ENCODE assay signal across 8 cellular contexts in the genomic region with DNA sequence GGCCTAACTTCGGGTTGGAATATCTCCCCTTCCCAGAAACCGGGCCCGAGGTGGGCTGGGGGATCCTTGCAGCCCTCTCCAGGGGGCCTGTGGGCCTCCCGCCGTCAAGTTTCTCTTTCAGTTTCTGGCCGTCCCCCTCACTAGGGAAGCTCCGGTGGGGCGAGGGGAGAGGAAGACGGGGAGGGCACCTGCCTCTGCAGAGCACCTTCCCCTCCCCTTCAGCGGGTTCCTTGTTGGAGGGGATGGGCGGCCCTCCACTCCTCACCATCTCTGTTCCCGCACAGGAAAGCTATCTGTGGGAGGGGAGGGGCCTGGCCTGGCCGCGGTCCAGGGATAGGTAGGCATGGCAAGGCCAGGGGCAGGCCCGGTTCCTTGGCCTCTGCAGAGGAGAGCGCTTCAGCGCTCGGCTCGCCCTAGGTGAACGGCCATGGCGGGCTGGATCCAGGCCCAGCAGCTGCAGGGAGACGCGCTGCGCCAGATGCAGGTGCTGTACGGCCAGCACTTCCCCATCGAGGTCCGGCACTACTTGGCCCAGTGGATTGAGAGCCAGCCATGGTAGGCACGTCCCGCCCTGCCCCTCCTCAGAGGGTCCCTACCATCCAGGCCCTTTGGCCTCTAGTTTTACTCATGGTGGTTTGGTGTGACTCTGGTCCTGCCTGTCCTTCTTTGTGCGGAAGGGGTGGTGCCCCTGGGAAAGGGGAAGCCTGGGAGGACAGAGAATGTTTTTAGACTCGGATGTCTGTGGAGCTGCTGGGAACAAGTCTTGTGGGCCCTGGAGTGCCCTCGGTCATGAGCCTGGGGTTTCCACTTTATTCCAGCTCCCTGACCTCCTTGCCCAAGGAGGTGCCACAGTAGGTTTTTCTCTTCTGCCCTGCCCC. TPM values are rescaled to one million over a fixed set of nuclear protein-coding genes. Genes with fewer than 3 reads are reported as not detected.
A peak's percentile ranks its signal among the peaks of the same experiment; 100 is the strongest.
DNase-seq lines count a peak whose midpoint lies in the region; ATAC-seq and TF ChIP-seq lines count a peak whose summit lies in the region.

No MANE protein-coding gene starts in this region.

- intact Hi-C loops in dendritic cell treated with granulocyte-macrophage colony-stimulating factor and Interleukin-4, amounts not matched to agents 40 ng/mL and 50 ng/mL, for 4 days (cut with micrococcal nuclease): loop anchor here (2.0 to 10.0 kb wide), 2 partner anchors 16 to 264 kb away; partner anchors contain the start of gene NKIRAS2
- intact Hi-C loops in testis (cut with DNase I; ENCODE audit: low total_unique reads): no loop called here
- intact Hi-C loops in PC-3 (cut with micrococcal nuclease): no loop called here

- H3K4me3 Mint-ChIP-seq in WTC11: peak overlapping the region; percentile 54
- peak overlapping the region; percentile 91 for H3K4me3 Mint-ChIP-seq in dendritic cell treated with granulocyte-macrophage colony-stimulating factor and Interleukin-4, amounts not matched to agents 40 ng/mL and 50 ng/mL, for 4 days

- POLR2A ChIA-PET in WTC11 (lab: Charles Lee) (interaction anchor here (0.7 to 1.2 kb wide), 3 partner anchors 12 to 23 kb away, joined by 3 to 4 read pairs (median 3); no protein-coding TSS in a partner anchor), PC-3 (lab: Charles Lee; ENCODE audit: unreplicated experiment) (no interaction called here)

- no TSS peak for BruUV-seq in PC-3 (replicated peaks; lab: Mats Ljungman, UMichigan)

- DNase-seq in NCI-H2029 (lab: John Stamatoyannopoulos, UW) (peak; percentile 78), NCI-H2029 treated with DMSO at 0.1 percent for 48 hours (lab: John Stamatoyannopoulos, UW) (no peak), WTC11 (ENCODE audit: low spot score) (peak; percentile 48), testis (peak; percentile 52), NCI-H1930 (lab: John Stamatoyannopoulos, UW) (no peak), PC-3 (no peak)

- ATAC-seq in WTC11 (peak; percentile 54), PC-3 (no peak)

- 24 to 40% methylated on average over 11 to 27 of the region's 32 CpGs for WGBS in testis, 2 donors

- H3K36me3 ChIP-seq in muscle layer of duodenum (ENCODE audit: control insufficient read depth in 1 of 2, insufficient read depth in 2 of 2, low read length in 2 of 2): peaks cover 0 to 7% of the 10 kb centered on the region in 2 donors
- no peaks in the 10 kb centered on the region for H3K36me3 ChIP-seq in testis (ENCODE audit: low read depth, missing control alignments)
- no peaks in the 10 kb centered on the region for H3K36me3 ChIP-seq in PC-3 (ENCODE audit: low read depth, low read length)

- H3K9ac ChIP-seq in PC-3 (ENCODE audit: low read length): no peak overlapping the region

- H3K4me3 ChIP-seq in muscle layer of duodenum (ENCODE audit: low read depth in 1 of 2, low read length in 2 of 2) (peak overlapping the region; percentile 59 to 69), testis (peak overlapping the region; percentile 65 to 69), PC-3 (ENCODE audit: low read length) (no peak overlapping the region)

- H3K9me2 ChIP-seq in PC-3 (replicated peaks; ENCODE audit: low read length): no peaks in the 10 kb centered on the region

- no peak overlapping the region for H3K27ac ChIP-seq in muscle layer of duodenum (ENCODE audit: low read length)
- H3K27ac ChIP-seq in testis: peak overlapping the region; percentile 77 to 91
- no peak overlapping the region for H3K27ac ChIP-seq in PC-3 (ENCODE audit: low read length)

- no peaks in the 10 kb centered on the region for H3K79me2 ChIP-seq in PC-3 (ENCODE audit: low read length)

- CTCF ChIA-PET in WTC11 (lab: Charles Lee): interaction anchor here (0.8 to 2.6 kb wide), 11 partner anchors 10 to 238 kb away, joined by 3 to 20 read pairs (median 4); partner anchors contain the start of gene KCNH4
- CTCF ChIA-PET in PC-3 (lab: Charles Lee): no interaction called here

- H3K36me3 Mint-ChIP-seq in WTC11: no peaks in the 10 kb centered on the region
- H3K36me3 Mint-ChIP-seq in dendritic cell treated with granulocyte-macrophage colony-stimulating factor and Interleukin-4, amounts not matched to agents 40 ng/mL and 50 ng/mL, for 4 days (ENCODE audit: low read depth): peaks cover 65% of the 10 kb centered on the region

- H3F3A ChIP-seq in PC-3 (ENCODE audit: low read length, unreplicated experiment): no peaks in the 10 kb centered on the region

- TF ChIP-seq POLR2A in testis (IDR thresholded peaks at IDR 0.05): no peak

- H3K4me1 Mint-ChIP-seq in WTC11: peaks cover 16% of the 10 kb centered on the region
- H3K4me1 Mint-ChIP-seq in dendritic cell treated with granulocyte-macrophage colony-stimulating factor and Interleukin-4, amounts not matched to agents 40 ng/mL and 50 ng/mL, for 4 days (ENCODE audit: low read depth): peaks cover 69% of the 10 kb centered on the region

- no peak overlapping the region for H2AFZ ChIP-seq in PC-3 (ENCODE audit: low read length)

- H3K4me1 ChIP-seq in muscle layer of duodenum (ENCODE audit: control insufficient read depth in 1 of 2, insufficient read depth in 2 of 2, low read length in 2 of 2): peaks cover 3 to 31% of the 10 kb centered on the region in 2 donors
- peaks cover 22% of the 10 kb centered on the region for H3K4me1 ChIP-seq in testis
- no peaks in the 10 kb centered on the region for H3K4me1 ChIP-seq in PC-3 (ENCODE audit: insufficient read depth, low read length)

- TF ChIP-seq CTCF in WTC11 (IDR thresholded peaks at IDR 0.05) (no peak), testis (IDR thresholded peaks at IDR 0.05) (no peak), PC-3 (conservative IDR thresholded peaks at IDR 0.05; ENCODE audit: low read depth, low read length) (no peak)

- H3K27me3 ChIP-seq in muscle layer of duodenum (ENCODE audit: low read depth, low read length) (no peaks in the 10 kb centered on the region), testis (no peaks in the 10 kb centered on the region), PC-3 (ENCODE audit: low read length) (no peaks in the 10 kb centered on the region)

- peaks cover 35% of the 10 kb centered on the region for H3K27me3 Mint-ChIP-seq in WTC11 (ENCODE audit: low read depth)
- H3K27me3 Mint-ChIP-seq in dendritic cell treated with granulocyte-macrophage colony-stimulating factor and Interleukin-4, amounts not matched to agents 40 ng/mL and 50 ng/mL, for 4 days: no peaks in the 10 kb centered on the region

- H4K20me1 ChIP-seq in PC-3 (ENCODE audit: low read length): no peaks in the 10 kb centered on the region

- H3K9me3 ChIP-seq in muscle layer of duodenum (ENCODE audit: control insufficient read depth in 1 of 2, low read length in 2 of 2) (no peaks in the 10 kb centered on the region), testis (no peaks in the 10 kb centered on the region), PC-3 (ENCODE audit: low read length) (no peaks in the 10 kb centered on the region)

- H3K27ac Mint-ChIP-seq in WTC11: no peak overlapping the region
- H3K27ac Mint-ChIP-seq in dendritic cell treated with granulocyte-macrophage colony-stimulating factor and Interleukin-4, amounts not matched to agents 40 ng/mL and 50 ng/mL, for 4 days: peak overlapping the region; percentile 93

- H3K9me3 Mint-ChIP-seq in WTC11: no peaks in the 10 kb centered on the region
- no peaks in the 10 kb centered on the region for H3K9me3 Mint-ChIP-seq in dendritic cell treated with granulocyte-macrophage colony-stimulating factor and Interleukin-4, amounts not matched to agents 40 ng/mL and 50 ng/mL, for 4 days

- H3K4me2 ChIP-seq in PC-3 (ENCODE audit: low read length): no peak overlapping the region

TF ChIP-seq in WTC11, 78 proteins besides CTCF, POLR2A, EP300 and RAD21 (continues in another document):
- TF ChIP-seq MLX (CRISPR knock-in tag; IDR thresholded peaks at IDR 0.05): no peak
- no peak for TF ChIP-seq ATF2 (CRISPR knock-in tag; IDR thresholded peaks at IDR 0.05; ENCODE audit: borderline replicate concordance, low read depth)
- TF ChIP-seq NFYB (CRISPR knock-in tag; conservative IDR thresholded peaks at IDR 0.05; ENCODE audit: low read depth): no peak
- no peak for TF ChIP-seq EMX1 (CRISPR knock-in tag; IDR thresholded peaks at IDR 0.05)
- no peak for TF ChIP-seq RORB (CRISPR knock-in tag; IDR thresholded peaks at IDR 0.05)
- 0 out of 2 replicates have a peak, but pooled peaks have one; percentile 8 for TF ChIP-seq ZNF232 (CRISPR knock-in tag; IDR thresholded peaks at IDR 0.05)

RNA-seq across cellular contexts. Expression of gene STAT5A, which starts 0.9 kb away (rescaled TPM):
- 6.6 to 10.9 TPM (median 9.7 TPM) in 3 replicates for total RNA-seq in WTC11 (2021)
- 10 to 100 TPM; 27.8 to 37.0 TPM for total RNA-seq in testis
- polyA plus RNA-seq in testis (ENCODE audit: insufficient read depth, low read depth, low replicate concordance): 13.7 TPM
- not detected in 2 replicates for total RNA-seq in PC-3 (2014; rRNA removed)

RNA-seq across cellular contexts. Expression of gene STAT5B, which starts 13.0 kb away (rescaled TPM):
- total RNA-seq in WTC11 (2021) (36.4 to 42.2 TPM (median 37.9 TPM) in 3 replicates), testis (10 to 100 TPM; 65.9 to 81.5 TPM), PC-3 (2014; rRNA removed) (not detected in 2 replicates)
- 66.0 TPM for polyA plus RNA-seq in testis (ENCODE audit: insufficient read depth, low read depth, low replicate concordance)

Comparison
In these comparisons a context has a peak if more than half of its experiments do, and no peak if none do; other contexts are left out.
1. DNase-seq: peak in NCI-H2029 (single experiment), WTC11 (single experiment) and testis (single experiment); none in NCI-H2029 treated with DMSO at 0.1 percent for 48 hours (single experiment), NCI-H1930 (0 of 2) and PC-3 (single experiment).
2. H3K27ac ChIP-seq: peak in testis (2 of 2); none in muscle layer of duodenum (single experiment) and PC-3 (single experiment).
3. RNA of gene STAT5B, which starts 13.0 kb away (total RNA-seq): 65.9 to 81.5 TPM in testis and 36.4 to 42.2 TPM in WTC11; not detected in PC-3; every median in the first group is over 10 times any median in the second.